Comparison of ENCODE assay signal across 11 cellular contexts in the genomic region with DNA sequence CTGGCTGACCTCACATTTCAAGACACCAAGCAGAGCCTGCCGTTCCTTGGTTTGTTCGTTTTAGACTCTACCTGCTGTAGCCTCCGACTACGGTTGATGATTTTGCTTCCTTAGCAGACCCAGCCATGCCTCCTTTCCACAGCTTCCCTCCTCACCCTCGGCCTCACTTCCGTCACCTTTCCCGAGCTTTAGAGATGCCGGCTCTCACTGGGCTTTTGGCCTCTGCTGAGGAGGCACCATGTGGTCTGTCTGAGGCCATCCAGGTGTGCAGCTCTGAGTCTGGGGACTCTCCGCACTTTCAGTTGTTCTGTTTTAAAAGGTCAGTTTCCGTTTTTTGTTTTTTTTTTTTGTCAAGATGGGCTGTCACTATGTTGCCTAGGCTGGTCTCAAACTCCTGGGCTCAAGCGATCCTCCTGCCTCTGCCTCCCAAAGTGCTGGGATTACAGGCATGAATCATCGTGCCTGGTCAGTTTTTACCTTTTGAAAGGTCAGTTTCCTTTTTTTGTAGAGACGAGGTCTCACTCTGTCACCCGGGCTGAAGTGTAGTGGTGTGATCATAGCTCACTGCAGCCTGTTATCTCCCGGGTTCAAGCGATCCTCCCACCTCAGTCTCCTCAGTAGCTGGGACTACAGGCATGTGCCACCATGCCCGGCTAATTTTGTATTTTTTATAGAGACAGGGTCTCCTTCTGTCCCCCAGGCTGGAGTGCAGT.
DNase-seq lines count a peak whose midpoint lies in the region; ATAC-seq and TF ChIP-seq lines count a peak whose summit lies in the region.
"Had no signal": no experiment of that assay in that cellular context is flagged by ENCODE, and none has a peak within 500 bp of the region (broad histone marks: within the 10 kb centered on the region; RNA-seq: fewer than 3 reads in every experiment).

No MANE protein-coding gene starts in this region.

- no peak overlapping the region for H2AFZ ChIP-seq in SU-DHL-6 (ENCODE audit: low read depth, low read length, severe bottlenecking)

- no peak overlapping the region for H3K27ac Mint-ChIP-seq in activated naive CD4-positive, alpha-beta T cell treated with anti-CD3 and anti-CD28 coated beads, Interleukin-2, amount 10 ng/mL, durations not matched to agents 7 days and 5 days

- H3K79me2 ChIP-seq in SU-DHL-6 (ENCODE audit: insufficient read depth, low read length) = no peaks in the 10 kb centered on the region; the same call in 1 of the 2 replicates

- peak overlapping the region; percentile 54 for H3K4me2 ChIP-seq in SU-DHL-6 (ENCODE audit: low read depth, low read length, poor library complexity, severe bottlenecking)

- ATAC-seq in GM19043 (IDR thresholded peaks at IDR 0.05; ENCODE audit: low read depth, unreplicated experiment) (peak; percentile 28), HG02798 (IDR thresholded peaks at IDR 0.05; ENCODE audit: poor library complexity, unreplicated experiment) (peak; percentile 46)

- H3K27me3 Mint-ChIP-seq in activated naive CD4-positive, alpha-beta T cell treated with anti-CD3 and anti-CD28 coated beads, Interleukin-2, amount 10 ng/mL, durations not matched to agents 7 days and 5 days = no peaks in the 10 kb centered on the region

- TF ChIP-seq CTCF in GM06990 (IDR thresholded peaks at IDR 0.05; ENCODE audit: insufficient read depth, low read length, poor library complexity, severe bottlenecking) (no peak), SU-DHL-6 (IDR thresholded peaks at IDR 0.05; ENCODE audit: insufficient read depth, low read length, poor library complexity, severe bottlenecking) (no peak)

- H3F3A ChIP-seq in SU-DHL-6 (ENCODE audit: insufficient read depth) = peaks cover 60% of the 10 kb centered on the region

- CTCF ChIA-PET in activated naive CD4-positive, alpha-beta T cell treated with anti-CD3 and anti-CD28 coated beads, Interleukin-2, amount 10 ng/mL, durations not matched to agents 7 days and 5 days (lab: Charles Lee) = interaction anchor here (0.6 to 1.4 kb wide), 4 partner anchors 10 to 178 kb away, joined by 3 read pairs; no protein-coding TSS in a partner anchor

- H3K4me1 Mint-ChIP-seq in activated naive CD4-positive, alpha-beta T cell treated with anti-CD3 and anti-CD28 coated beads, Interleukin-2, amount 10 ng/mL, durations not matched to agents 7 days and 5 days = peaks cover 6% of the 10 kb centered on the region

- H3K9me3 ChIP-seq in SU-DHL-6 (ENCODE audit: insufficient read depth, low read length) (no peaks in the 10 kb centered on the region), HAP-1 (no peaks in the 10 kb centered on the region)
- H3K9me3 ChIP-seq: prostate gland had no signal

- peaks cover 7% of the 10 kb centered on the region for H3K4me1 ChIP-seq in HAP-1
- H3K4me1 ChIP-seq: prostate gland had no signal

- DNase-seq in GM06990 (ENCODE audit: extremely low read depth, insufficient read length) (peak; percentile 79), activated gamma-delta T cell treated with Interleukin-2 at 50 U/mL for 16 hours (no peak), HAP-1 (ENCODE audit: low spot score in 2 of 2) (no peak), NCI-H774 (lab: John Stamatoyannopoulos, UW) (no peak)
- no peak for DNase-seq in activated naive CD4-positive, alpha-beta T cell treated with anti-CD3 and anti-CD28 coated beads, Interleukin-2, amount 10 ng/mL, durations not matched to agents 7 days and 5 days
- DNase-seq: NCI-H1694 had no signal

- no peaks in the 10 kb centered on the region for H3K27me3 ChIP-seq in GM06990 (replicated peaks; ENCODE audit: control insufficient read depth, insufficient read depth, low read length)
- H3K27me3 ChIP-seq in SU-DHL-6 (ENCODE audit: low read length) = no peaks in the 10 kb centered on the region
- H3K27me3 ChIP-seq in HAP-1 (ENCODE audit: low read depth) = no peaks in the 10 kb centered on the region

- H3K9ac ChIP-seq in SU-DHL-6 (ENCODE audit: low read length) = peak overlapping the region; percentile 44

- H4K20me1 ChIP-seq in SU-DHL-6 (ENCODE audit: low read depth, low read length) = no peaks in the 10 kb centered on the region

- H3K36me3 ChIP-seq in GM06990 (ENCODE audit: control insufficient read depth, insufficient read depth, low read length) = peaks cover 26% of the 10 kb centered on the region
- H3K36me3 ChIP-seq in SU-DHL-6 (ENCODE audit: low read length) = peaks cover 15% of the 10 kb centered on the region; the same call in 1 of the 2 replicates
- peaks cover 15% of the 10 kb centered on the region for H3K36me3 ChIP-seq in HAP-1 (replicated peaks)
- H3K36me3 ChIP-seq: prostate gland had no signal

- in situ Hi-C loops in HAP-1 (cut with MboI; ENCODE audit: low sequenced_read_pairs) = no loop called here

- H3K27ac ChIP-seq in SU-DHL-6 (ENCODE audit: low read depth, low read length) = peak overlapping the region; percentile 97
- H3K27ac ChIP-seq: prostate gland, SK-N-MC had no signal

- no peaks in the 10 kb centered on the region for H3K9me3 Mint-ChIP-seq in activated naive CD4-positive, alpha-beta T cell treated with anti-CD3 and anti-CD28 coated beads, Interleukin-2, amount 10 ng/mL, durations not matched to agents 7 days and 5 days

- peaks cover 23% of the 10 kb centered on the region for H3K36me3 Mint-ChIP-seq in activated naive CD4-positive, alpha-beta T cell treated with anti-CD3 and anti-CD28 coated beads, Interleukin-2, amount 10 ng/mL, durations not matched to agents 7 days and 5 days

- H3K9me2 ChIP-seq in SU-DHL-6 (replicated peaks; ENCODE audit: insufficient read depth, low read length) = no peaks in the 10 kb centered on the region

- H3K4me3 Mint-ChIP-seq in activated naive CD4-positive, alpha-beta T cell treated with anti-CD3 and anti-CD28 coated beads, Interleukin-2, amount 10 ng/mL, durations not matched to agents 7 days and 5 days = no peak overlapping the region

- peak overlapping the region; percentile 27 for H3K4me3 ChIP-seq in GM06990 (replicated peaks; ENCODE audit: low read depth, low read length)
- H3K4me3 ChIP-seq in SU-DHL-6 (ENCODE audit: insufficient read depth, low read length, poor library complexity, severe bottlenecking) = peak overlapping the region; percentile 23
- no peak overlapping the region for H3K4me3 ChIP-seq in HAP-1
- H3K4me3 ChIP-seq: prostate gland, SK-N-MC had no signal
